ENCODE assay signal across 8 cellular contexts in genomic region chr12:54082402-54082892, GRCh38.
DNase-seq lines count a peak whose midpoint lies in the region; ATAC-seq lines count a peak whose summit lies in the region.

No MANE protein-coding gene starts in this region.

- DNase-seq in NCI-H1417 (lab: John Stamatoyannopoulos, UW) (peak; percentile 60 to 85 (median 69)), NCI-H1417 treated with DMSO at 0.1 percent for 48 hours (lab: John Stamatoyannopoulos, UW) (no peak), activated T-cell treated with anti-CD3 and anti-CD28 coated beads for 4 hours (peak; percentile 21), kidney tubule cell (ENCODE audit: low spot score) (peak; percentile 53), HCEC 1CT (no peak), GM19240 (ENCODE audit: insufficient read length, low spot score) (no peak), NCI-H2196 treated with DMSO at 0.1 percent for 48 hours (lab: John Stamatoyannopoulos, UW; ENCODE audit: unreplicated experiment) (no peak)
- peak; percentile 43 for DNase-seq in stimulated activated naive CD8-positive, alpha-beta T cell treated with anti-CD3 and anti-CD28 coated beads, Interleukin-15, Interleukin-2, amounts not matched to agents 100 U/mL and 50 U/mL, for 24 hours

- ATAC-seq in stimulated activated naive CD8-positive, alpha-beta T cell treated with anti-CD3 and anti-CD28 coated beads, Interleukin-15, Interleukin-2, amounts not matched to agents 100 U/mL and 50 U/mL, for 24 hours = no peak

Comparison
In these comparisons a context has a peak if more than half of its experiments do, and no peak if none do; other contexts are left out.
1. DNase-seq: peak in NCI-H1417 (3 of 3), activated T-cell treated with anti-CD3 and anti-CD28 coated beads for 4 hours (single experiment), kidney tubule cell (single experiment) and stimulated activated naive CD8-positive, alpha-beta T cell treated with anti-CD3 and anti-CD28 coated beads, Interleukin-15, Interleukin-2, amounts not matched to agents 100 U/mL and 50 U/mL, for 24 hours (single experiment); none in NCI-H1417 treated with DMSO at 0.1 percent for 48 hours (single experiment), HCEC 1CT (single experiment), GM19240 (single experiment) and NCI-H2196 treated with DMSO at 0.1 percent for 48 hours (single experiment).